ENCODE assay signal across 12 cellular contexts in genomic region chr6:154246723-154247118, GRCh38.
DNase-seq lines count a peak whose midpoint lies in the region; ATAC-seq lines count a peak whose summit lies in the region.
"Had no signal": no experiment of that assay in that cellular context is flagged by ENCODE, and none has a peak within 500 bp of the region (broad histone marks: within the 10 kb centered on the region; RNA-seq: fewer than 3 reads in every experiment).

No MANE protein-coding gene starts in this region.

- no peaks in the 10 kb centered on the region for H3K9me3 ChIP-seq in CD4-positive, alpha-beta memory T cell (ENCODE audit: control insufficient read depth in 1 of 2, low read length in 2 of 2)
- H3K9me3 ChIP-seq in HUES6 (ENCODE audit: control insufficient read depth, insufficient read depth, low read depth, low read length): no peaks in the 10 kb centered on the region
- no peaks in the 10 kb centered on the region for H3K9me3 ChIP-seq in naive thymus-derived CD4-positive, alpha-beta T cell (ENCODE audit: control insufficient read depth in 2 of 3, low read length in 3 of 3)
- H3K9me3 ChIP-seq: Caco-2 had no signal

- H3K27me3 Mint-ChIP-seq in CD4-positive, alpha-beta memory T cell: no peaks in the 10 kb centered on the region
- H3K27me3 Mint-ChIP-seq in naive thymus-derived CD4-positive, alpha-beta T cell: peaks cover 0 to 10% (median 0%) of the 10 kb centered on the region in 5 donors

- peak overlapping the region; percentile 89 to 99 (median 96) for H3K4me3 Mint-ChIP-seq in CD4-positive, alpha-beta memory T cell
- peak overlapping the region; percentile 84 to 100 (median 96) for H3K4me3 Mint-ChIP-seq in naive thymus-derived CD4-positive, alpha-beta T cell

- peak overlapping the region; percentile 87 for H3K27ac ChIP-seq in CD4-positive, alpha-beta memory T cell (ENCODE audit: low read depth, low read length)
- H3K27ac ChIP-seq in HUES6 (ENCODE audit: low read depth, low read length) (no peak overlapping the region), cingulate gyrus (ENCODE audit: low read depth, low read length) (peak overlapping the region; percentile 61)
- peak overlapping the region; percentile 81 for H3K27ac ChIP-seq in naive thymus-derived CD4-positive, alpha-beta T cell (ENCODE audit: low read depth, low read length)

- intact Hi-C loops in CD4-positive, alpha-beta memory T cell (cut with micrococcal nuclease): loop anchor here (1.0 to 10.0 kb wide), 7 partner anchors 7 to 1242 kb away; partner anchors contain the start of genes MTRF1L, SCAF8 and TFB1M
- intact Hi-C loops in naive thymus-derived CD4-positive, alpha-beta T cell (cut with micrococcal nuclease): loop anchor here (1.0 to 10.0 kb wide), 11 partner anchors 7 to 1942 kb away; partner anchors contain the start of genes MTRF1L (in 1 of the 2) and SCAF8 (in 1 of the 2)

- H3K27ac Mint-ChIP-seq in CD4-positive, alpha-beta memory T cell: peak overlapping the region; percentile 89 to 97 (median 94)
- peak overlapping the region; percentile 90 to 97 (median 96) for H3K27ac Mint-ChIP-seq in naive thymus-derived CD4-positive, alpha-beta T cell

- peaks cover 77% of the 10 kb centered on the region for H3K4me1 ChIP-seq in CD4-positive, alpha-beta memory T cell (ENCODE audit: insufficient read depth, low read length)
- peaks cover 40% of the 10 kb centered on the region for H3K4me1 ChIP-seq in HUES6 (ENCODE audit: control insufficient read depth, insufficient read depth, low read length)
- H3K4me1 ChIP-seq in naive thymus-derived CD4-positive, alpha-beta T cell (ENCODE audit: control insufficient read depth in 2 of 2, insufficient read depth in 2 of 2, low read length in 2 of 2): peaks cover 57 to 58% of the 10 kb centered on the region in 2 donors
- H3K4me1 ChIP-seq: Caco-2 had no signal

- H3K4me1 Mint-ChIP-seq in CD4-positive, alpha-beta memory T cell: peaks cover 54 to 95% (median 74%) of the 10 kb centered on the region in 4 donors
- H3K4me1 Mint-ChIP-seq in naive thymus-derived CD4-positive, alpha-beta T cell: peaks cover 59 to 80% (median 77%) of the 10 kb centered on the region in 7 donors

- peak overlapping the region; percentile 69 to 75 for H3K4me3 ChIP-seq in CD4-positive, alpha-beta memory T cell (ENCODE audit: low read length in 2 of 2)
- peak overlapping the region; percentile 12 for H3K4me3 ChIP-seq in HUES6 (ENCODE audit: low read depth, low read length)
- peak overlapping the region; percentile 62 for H3K4me3 ChIP-seq in naive thymus-derived CD4-positive, alpha-beta T cell (ENCODE audit: low read length)

- H3K27me3 ChIP-seq in CD4-positive, alpha-beta memory T cell (ENCODE audit: insufficient read depth, low read length): no peaks in the 10 kb centered on the region
- H3K27me3 ChIP-seq in HUES6 (ENCODE audit: control insufficient read depth, insufficient read depth, low read length): no peaks in the 10 kb centered on the region
- H3K27me3 ChIP-seq in naive thymus-derived CD4-positive, alpha-beta T cell (ENCODE audit: control insufficient read depth in 2 of 2, insufficient read depth in 2 of 2, low read length in 2 of 2): no peaks in the 10 kb centered on the region

- H3K9me3 Mint-ChIP-seq in CD4-positive, alpha-beta memory T cell: peaks cover 0 to 2% (median 0%) of the 10 kb centered on the region in 8 donors
- peaks cover 0 to 7% (median 0%) of the 10 kb centered on the region in 11 donors for H3K9me3 Mint-ChIP-seq in naive thymus-derived CD4-positive, alpha-beta T cell

- CTCF ChIA-PET in CD4-positive, alpha-beta memory T cell (lab: Charles Lee; ENCODE audit: partially characterized antibody): interaction anchor here (1.1 to 10.6 kb wide), 7 partner anchors 10 to 92 kb away, joined by 5 to 113 read pairs (median 10); no protein-coding TSS in a partner anchor
- CTCF ChIA-PET in naive thymus-derived CD4-positive, alpha-beta T cell (lab: Charles Lee): interaction anchor here (0.7 to 5.2 kb wide), 9 partner anchors 8 to 92 kb away, joined by 3 to 39 read pairs (median 4); no protein-coding TSS in a partner anchor

- peak in 1 of 5 donors; percentile 27 for DNase-seq in CD4-positive, alpha-beta memory T cell
- DNase-seq in naive thymus-derived CD4-positive, alpha-beta T cell: no peak
- no peak for DNase-seq in inferior parietal cortex (ENCODE audit: extremely low spot score)
- DNase-seq in NK-92 treated with Interleukin-12 subunit alpha and Interleukin-12 subunit beta, amount 100 ng/mL, for 24 hours (lab: John Stamatoyannopoulos, UW): no peak
- DNase-seq: Caco-2; KG1; stimulated activated CD4-positive, alpha-beta T cell treated with anti-CD3 and anti-CD28 coated beads, Interleukin-2, amount 100 ng/mL, for 24 hours had no signal

- ATAC-seq in naive thymus-derived CD4-positive, alpha-beta T cell: no peak
- no peak for ATAC-seq in HG03378 (IDR thresholded peaks at IDR 0.05; ENCODE audit: unreplicated experiment)
- no peak for ATAC-seq in HG03442 (IDR thresholded peaks at IDR 0.05; ENCODE audit: unreplicated experiment)
- ATAC-seq: SK-N-SH treated with all-trans-retinoic acid at 6 μM for 48 hours had no signal

- POLR2A ChIA-PET in CD4-positive, alpha-beta memory T cell (lab: Charles Lee; ENCODE audit: partially characterized antibody): interaction anchor here (0.6 to 8.9 kb wide), 12 partner anchors 8 to 88 kb away, joined by 3 to 93 read pairs (median 10); no protein-coding TSS in a partner anchor
- POLR2A ChIA-PET in naive thymus-derived CD4-positive, alpha-beta T cell (lab: Charles Lee): interaction anchor here (0.5 to 5.8 kb wide), 16 partner anchors 9 to 534 kb away, joined by 3 to 49 read pairs (median 6); no protein-coding TSS in a partner anchor

- no peaks in the 10 kb centered on the region for H3K36me3 ChIP-seq in CD4-positive, alpha-beta memory T cell (ENCODE audit: insufficient read depth, low read length)
- H3K36me3 ChIP-seq in HUES6 (ENCODE audit: control insufficient read depth, insufficient read depth, low read length): no peaks in the 10 kb centered on the region
- H3K36me3 ChIP-seq in naive thymus-derived CD4-positive, alpha-beta T cell (ENCODE audit: control insufficient read depth in 2 of 3, insufficient read depth in 3 of 3, low read length in 3 of 3): peaks cover 0 to 7% (median 0%) of the 10 kb centered on the region in 3 experiments

- H3K36me3 Mint-ChIP-seq in CD4-positive, alpha-beta memory T cell: peaks cover 30 to 50% of the 10 kb centered on the region in 2 donors
- H3K36me3 Mint-ChIP-seq in naive thymus-derived CD4-positive, alpha-beta T cell: peaks cover 25 to 52% (median 41%) of the 10 kb centered on the region in 5 donors

- H3K9ac ChIP-seq in HUES6 (ENCODE audit: low read length): no peak overlapping the region

Comparison
In these comparisons a context has a peak if more than half of its experiments do, and no peak if none do; other contexts are left out.
1. H3K4me3 ChIP-seq: peak in every context shown above with its lines; median percentile 72 in CD4-positive, alpha-beta memory T cell; 62 in naive thymus-derived CD4-positive, alpha-beta T cell; 12 in HUES6.